In the genomic region with DNA sequence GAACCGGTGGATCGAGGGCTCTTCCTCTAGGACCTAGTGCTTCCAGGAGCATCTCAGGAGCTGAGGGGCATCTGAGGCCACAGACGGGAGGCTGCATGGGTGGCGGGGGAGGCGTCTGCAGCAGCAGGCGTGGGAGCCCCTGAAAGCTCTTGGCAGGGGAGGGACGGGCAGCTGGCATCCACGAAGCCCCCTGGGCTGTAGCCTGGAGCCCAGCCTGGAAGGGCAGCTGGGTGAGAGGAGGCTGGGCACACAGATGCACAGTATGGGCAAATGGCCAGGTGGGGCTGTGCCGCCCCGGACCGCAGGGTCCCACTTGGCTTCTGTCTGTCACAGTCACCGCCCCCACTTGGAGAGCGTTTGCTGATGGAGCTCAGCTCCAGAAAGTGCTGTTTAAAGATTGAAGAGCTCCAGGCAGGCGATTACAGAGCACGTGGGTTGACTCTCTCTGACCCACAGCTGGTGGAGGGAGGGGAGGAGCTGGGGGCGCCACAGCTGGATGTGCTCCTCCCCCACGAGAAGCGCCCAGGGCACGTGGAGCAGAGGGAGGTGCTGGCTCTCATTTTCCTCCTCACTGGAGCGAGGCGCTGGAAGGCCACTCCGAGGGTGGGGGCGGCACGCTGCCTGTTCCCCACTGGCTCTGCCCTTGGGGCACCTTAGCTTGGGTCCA, we compare ENCODE assay signal across 13 cellular contexts.
DNase-seq lines count a peak whose midpoint lies in the region; TF ChIP-seq lines count a peak whose summit lies in the region.
"Had no signal": no experiment of that assay in that cellular context is flagged by ENCODE, and none has a peak within 500 bp of the region (broad histone marks: within the 10 kb centered on the region; RNA-seq: fewer than 3 reads in every experiment).

No MANE protein-coding gene starts in this region.

- peaks cover 3% of the 10 kb centered on the region for H3K27me3 Mint-ChIP-seq in T-helper 2 cell treated with Interferon-gamma antibody and Interleukin-4, amounts not matched to agents 5 μg/mL and 100 μg/mL, for 36 hours (ENCODE audit: low read depth)

- no peak overlapping the region for H3K4me3 Mint-ChIP-seq in T-helper 2 cell treated with Interferon-gamma antibody and Interleukin-4, amounts not matched to agents 5 μg/mL and 100 μg/mL, for 36 hours

- intact Hi-C loops in vagina (cut with DNase I) (no loop called here), tibial artery (cut with DNase I; ENCODE audit: low total_unique reads) (no loop called here)

- no peaks in the 10 kb centered on the region for H3K4me1 Mint-ChIP-seq in T-helper 2 cell treated with Interferon-gamma antibody and Interleukin-4, amounts not matched to agents 5 μg/mL and 100 μg/mL, for 36 hours (ENCODE audit: low read depth)

- no peaks in the 10 kb centered on the region for H3K27me3 ChIP-seq in vagina
- H3K27me3 ChIP-seq in tibial artery = peaks cover 0 to 70% of the 10 kb centered on the region in 2 donors
- H3K27me3 ChIP-seq: adrenal gland, right lobe of liver had no signal

- no peaks in the 10 kb centered on the region for H3K9me3 Mint-ChIP-seq in T-helper 2 cell treated with Interferon-gamma antibody and Interleukin-4, amounts not matched to agents 5 μg/mL and 100 μg/mL, for 36 hours

- H3K27ac Mint-ChIP-seq in T-helper 2 cell treated with Interferon-gamma antibody and Interleukin-4, amounts not matched to agents 5 μg/mL and 100 μg/mL, for 36 hours = no peak overlapping the region

- no peak overlapping the region for H3K27ac ChIP-seq in vagina
- no peak overlapping the region for H3K27ac ChIP-seq in tibial artery
- H3K27ac ChIP-seq: adrenal gland, right lobe of liver, RWPE1 had no signal

- no peaks in the 10 kb centered on the region for H3K36me3 ChIP-seq in vagina
- no peaks in the 10 kb centered on the region for H3K36me3 ChIP-seq in tibial artery
- H3K36me3 ChIP-seq: adrenal gland, right lobe of liver had no signal

- peak; percentile 7 to 11 for DNase-seq in activated T-cell treated with anti-CD3 and anti-CD28 coated beads, Interleukin-2, amount 50 U/mL, for 48 hours
- DNase-seq in activated T-cell treated with anti-CD3 and anti-CD28 coated beads, Interleukin-2, amount 50 U/mL, for 1 hour = no peak
- peak; percentile 99 to 100 for DNase-seq in NCI-H524 (lab: John Stamatoyannopoulos, UW)
- DNase-seq in hippocampal formation (lab: John Stamatoyannopoulos, UW) = peak; percentile 38 to 53
- peak; percentile 54 to 89 for DNase-seq in vagina (ENCODE audit: extremely low spot score in 2 of 2)
- DNase-seq in T-helper 9 cell = no peak
- no peak for DNase-seq in T-helper 2 cell treated with Interferon-gamma antibody and Interleukin-4, amounts not matched to agents 5 μg/mL and 100 μg/mL, for 36 hours (ENCODE audit: low spot score)
- DNase-seq in tibial artery = no peak
- DNase-seq: erythroblast, left colon had no signal

- no peak for TF ChIP-seq CTCF in vagina (IDR thresholded peaks at IDR 0.05)
- TF ChIP-seq CTCF in tibial artery (IDR thresholded peaks at IDR 0.05) = no peak

- H3K36me3 Mint-ChIP-seq in T-helper 2 cell treated with Interferon-gamma antibody and Interleukin-4, amounts not matched to agents 5 μg/mL and 100 μg/mL, for 36 hours (ENCODE audit: low read depth) = no peaks in the 10 kb centered on the region

- H3K4me3 ChIP-seq in vagina (no peak overlapping the region), tibial artery (no peak overlapping the region)
- H3K4me3 ChIP-seq: adrenal gland, right lobe of liver had no signal

- no peak for TF ChIP-seq POLR2A in vagina (IDR thresholded peaks at IDR 0.05)

- H3K4me1 ChIP-seq in vagina = peaks cover 8% of the 10 kb centered on the region
- no peaks in the 10 kb centered on the region for H3K4me1 ChIP-seq in tibial artery
- H3K4me1 ChIP-seq: adrenal gland, right lobe of liver had no signal

- H3K9me3 ChIP-seq in vagina (no peaks in the 10 kb centered on the region), tibial artery (no peaks in the 10 kb centered on the region)
- H3K9me3 ChIP-seq: adrenal gland, right lobe of liver had no signal

Comparison
In these comparisons a context has a peak if more than half of its experiments do, and no peak if none do; other contexts are left out.
1. DNase-seq: peak in activated T-cell treated with anti-CD3 and anti-CD28 coated beads, Interleukin-2, amount 50 U/mL, for 48 hours (2 of 2), NCI-H524 (2 of 2), hippocampal formation (2 of 2) and vagina (2 of 2); none in activated T-cell treated with anti-CD3 and anti-CD28 coated beads, Interleukin-2, amount 50 U/mL, for 1 hour (single experiment), T-helper 9 cell (single experiment), T-helper 2 cell treated with Interferon-gamma antibody and Interleukin-4, amounts not matched to agents 5 μg/mL and 100 μg/mL, for 36 hours (single experiment) and tibial artery (0 of 2).